29 cellular contexts compared by ENCODE assay signal in the genomic region with DNA sequence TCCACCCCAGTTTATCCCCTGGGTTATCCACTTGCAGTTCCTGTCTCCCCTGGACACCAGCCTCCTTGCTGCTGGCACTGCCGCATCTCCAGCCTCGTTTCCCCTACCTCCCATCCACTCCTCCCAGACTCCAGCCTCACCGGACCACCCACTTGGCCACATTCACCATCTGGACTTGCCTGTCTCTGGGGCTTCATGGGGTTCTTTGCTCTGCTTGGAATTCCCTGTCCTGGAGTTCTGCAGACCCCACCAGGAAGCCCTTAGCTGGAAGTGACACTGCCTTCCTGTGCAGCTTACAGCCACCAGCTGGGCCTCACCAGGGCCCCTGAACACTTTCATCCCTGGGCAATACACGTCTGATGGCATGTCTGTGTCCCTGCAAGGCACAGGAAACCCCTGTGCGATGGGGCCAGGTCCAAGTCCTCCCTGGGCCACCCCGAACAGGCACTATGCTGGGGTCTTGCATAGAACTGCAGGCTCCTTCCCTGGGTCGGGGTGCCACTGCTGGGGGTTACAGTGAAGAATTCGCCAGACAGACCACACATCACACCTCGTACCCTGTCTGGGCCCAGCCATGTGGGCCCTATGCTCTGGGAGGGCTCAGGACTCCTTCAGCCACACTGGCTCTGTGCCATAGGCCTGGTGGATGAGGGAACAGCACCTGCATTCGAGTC. TPM values are rescaled to one million over a fixed set of nuclear protein-coding genes. Genes with fewer than 3 reads are reported as not detected.
A peak's percentile ranks its signal among the peaks of the same experiment; 100 is the strongest.
DNase-seq lines count a peak whose midpoint lies in the region; ATAC-seq and TF ChIP-seq lines count a peak whose summit lies in the region.
"Had no signal": no experiment of that assay in that cellular context is flagged by ENCODE, and none has a peak within 500 bp of the region (broad histone marks: within the 10 kb centered on the region; RNA-seq: fewer than 3 reads in every experiment).

No MANE protein-coding gene starts in this region.

- H3K27ac Mint-ChIP-seq in activated naive CD8-positive, alpha-beta T cell treated with anti-CD3 and anti-CD28 coated beads, Interleukin-2, amount 10 ng/mL, durations not matched to agents 7 days and 5 days, result no peak overlapping the region
- no peak overlapping the region for H3K27ac Mint-ChIP-seq in activated naive CD8-positive, alpha-beta T cell treated with anti-CD3 and anti-CD28 coated beads for 36 hours
- peak overlapping the region; percentile 72 for H3K27ac Mint-ChIP-seq in stimulated activated effector memory CD8-positive, alpha-beta T cell treated with anti-CD3 and anti-CD28 coated beads, Interleukin-12 subunit alpha, Interleukin-12 subunit beta, amount 100 ng/mL, for 72 hours
- no peak overlapping the region for H3K27ac Mint-ChIP-seq in type B pancreatic cell
- H3K27ac Mint-ChIP-seq: activated T-cell treated with anti-CD3 and anti-CD28 coated beads, Interleukin-2, amount 50 U/mL, for 24 hours; CD4-positive, alpha-beta T cell; HFFc6; stimulated activated naive B cell treated with anti-CD40 and anti-IgM and Interleukin-4, amounts not matched to agents 10 μg/mL and 1 μg/mL and 100 μg/mL, for 72 hours had no signal

- H3K36me3 Mint-ChIP-seq in activated naive CD8-positive, alpha-beta T cell treated with anti-CD3 and anti-CD28 coated beads, Interleukin-2, amount 10 ng/mL, durations not matched to agents 7 days and 5 days, result no peaks in the 10 kb centered on the region
- no peaks in the 10 kb centered on the region for H3K36me3 Mint-ChIP-seq in activated naive CD8-positive, alpha-beta T cell treated with anti-CD3 and anti-CD28 coated beads for 36 hours
- no peaks in the 10 kb centered on the region for H3K36me3 Mint-ChIP-seq in stimulated activated effector memory CD8-positive, alpha-beta T cell treated with anti-CD3 and anti-CD28 coated beads, Interleukin-12 subunit alpha, Interleukin-12 subunit beta, amount 100 ng/mL, for 72 hours
- no peaks in the 10 kb centered on the region for H3K36me3 Mint-ChIP-seq in type B pancreatic cell
- H3K36me3 Mint-ChIP-seq: stimulated activated naive B cell treated with anti-CD40 and anti-IgM and Interleukin-4, amounts not matched to agents 10 μg/mL and 1 μg/mL and 100 μg/mL, for 72 hours had no signal

- peaks cover 8% of the 10 kb centered on the region for H3K4me1 Mint-ChIP-seq in activated naive CD8-positive, alpha-beta T cell treated with anti-CD3 and anti-CD28 coated beads, Interleukin-2, amount 10 ng/mL, durations not matched to agents 7 days and 5 days
- H3K4me1 Mint-ChIP-seq in activated naive CD8-positive, alpha-beta T cell treated with anti-CD3 and anti-CD28 coated beads for 36 hours, result peaks cover 12% of the 10 kb centered on the region
- peaks cover 47% of the 10 kb centered on the region for H3K4me1 Mint-ChIP-seq in stimulated activated effector memory CD8-positive, alpha-beta T cell treated with anti-CD3 and anti-CD28 coated beads, Interleukin-12 subunit alpha, Interleukin-12 subunit beta, amount 100 ng/mL, for 72 hours
- peaks cover 12% of the 10 kb centered on the region for H3K4me1 Mint-ChIP-seq in type B pancreatic cell (ENCODE audit: unreplicated experiment)

- ATAC-seq in activated naive CD8-positive, alpha-beta T cell treated with anti-CD3 and anti-CD28 coated beads, Interleukin-2, amount 10 ng/mL, durations not matched to agents 7 days and 5 days (ENCODE audit: low read depth), result no peak
- no peak for ATAC-seq in stimulated activated effector memory CD8-positive, alpha-beta T cell treated with anti-CD3 and anti-CD28 coated beads, Interleukin-12 subunit alpha, Interleukin-12 subunit beta, amount 100 ng/mL, for 72 hours
- no peak for ATAC-seq in HG02973 (IDR thresholded peaks at IDR 0.05; ENCODE audit: unreplicated experiment)
- ATAC-seq: gastroesophageal sphincter; naive thymus-derived CD8-positive, alpha-beta T cell; stimulated activated naive B cell treated with anti-CD40 and anti-IgM and Interleukin-4, amounts not matched to agents 10 μg/mL and 1 μg/mL and 100 μg/mL, for 72 hours had no signal

- no peak overlapping the region for H3K4me3 Mint-ChIP-seq in activated naive CD8-positive, alpha-beta T cell treated with anti-CD3 and anti-CD28 coated beads, Interleukin-2, amount 10 ng/mL, durations not matched to agents 7 days and 5 days
- no peak overlapping the region for H3K4me3 Mint-ChIP-seq in activated naive CD8-positive, alpha-beta T cell treated with anti-CD3 and anti-CD28 coated beads for 36 hours
- H3K4me3 Mint-ChIP-seq in stimulated activated effector memory CD8-positive, alpha-beta T cell treated with anti-CD3 and anti-CD28 coated beads, Interleukin-12 subunit alpha, Interleukin-12 subunit beta, amount 100 ng/mL, for 72 hours, result no peak overlapping the region
- H3K4me3 Mint-ChIP-seq in type B pancreatic cell, result no peak overlapping the region
- H3K4me3 Mint-ChIP-seq: activated T-cell treated with anti-CD3 and anti-CD28 coated beads, Interleukin-2, amount 50 U/mL, for 24 hours; HFFc6; stimulated activated naive B cell treated with anti-CD40 and anti-IgM and Interleukin-4, amounts not matched to agents 10 μg/mL and 1 μg/mL and 100 μg/mL, for 72 hours had no signal

- TF ChIP-seq CTCF in GM20000 (IDR thresholded peaks at IDR 0.05; ENCODE audit: extremely low read depth, missing control alignments), result no peak
- no peak for TF ChIP-seq CTCF in type B pancreatic cell (conservative IDR thresholded peaks at IDR 0.05)

- DNase-seq in activated naive CD8-positive, alpha-beta T cell treated with anti-CD3 and anti-CD28 coated beads, Interleukin-2, amount 10 ng/mL, durations not matched to agents 7 days and 5 days, result peak; percentile 32
- no peak for DNase-seq in activated naive CD8-positive, alpha-beta T cell treated with anti-CD3 and anti-CD28 coated beads for 36 hours
- peak; percentile 29 for DNase-seq in GM20000 (ENCODE audit: low spot score)
- peak; percentile 0 for DNase-seq in iPS-NIHi11 (ENCODE audit: low spot score)
- DNase-seq in stimulated activated effector memory CD8-positive, alpha-beta T cell treated with anti-CD3 and anti-CD28 coated beads, Interleukin-12 subunit alpha, Interleukin-12 subunit beta, amount 100 ng/mL, for 72 hours (ENCODE audit: low spot score in 2 of 2), result no peak
- no peak for DNase-seq in type B pancreatic cell (ENCODE audit: extremely low spot score, unreplicated experiment)
- DNase-seq in dedifferentiated amniotic fluid mesenchymal stem cell (ENCODE audit: extremely low spot score), result no peak
- DNase-seq: activated CD4-positive, alpha-beta T cell treated with anti-CD3 and anti-CD28 coated beads for 4 hours; activated naive CD4-positive, alpha-beta T cell treated with Interleukin-2 at 50 U/mL for 16 hours; activated T-cell treated with anti-CD3 and anti-CD28 coated beads, Interleukin-2, amount 50 U/mL, for 24 hours; amniotic stem cell; brain microvascular endothelial cell; CD4-positive, alpha-beta T cell; GM23248; HFFc6; NCI-H2107; NCI-H446; NCI-H774; stimulated activated naive B cell treated with anti-CD40 and anti-IgM and Interleukin-4, amounts not matched to agents 10 μg/mL and 1 μg/mL and 100 μg/mL, for 72 hours; T-helper 9 cell had no signal

- POLR2A ChIA-PET in activated naive CD8-positive, alpha-beta T cell treated with anti-CD3 and anti-CD28 coated beads, Interleukin-2, amount 10 ng/mL, durations not matched to agents 7 days and 5 days (lab: Charles Lee), result interaction anchor here (0.6 kb wide), 1 partner anchor 22 kb away, joined by 3 read pairs; no protein-coding TSS in a partner anchor

- H3K9me3 Mint-ChIP-seq in activated naive CD8-positive, alpha-beta T cell treated with anti-CD3 and anti-CD28 coated beads, Interleukin-2, amount 10 ng/mL, durations not matched to agents 7 days and 5 days, result no peaks in the 10 kb centered on the region
- H3K9me3 Mint-ChIP-seq in activated naive CD8-positive, alpha-beta T cell treated with anti-CD3 and anti-CD28 coated beads for 36 hours, result no peaks in the 10 kb centered on the region
- no peaks in the 10 kb centered on the region for H3K9me3 Mint-ChIP-seq in stimulated activated effector memory CD8-positive, alpha-beta T cell treated with anti-CD3 and anti-CD28 coated beads, Interleukin-12 subunit alpha, Interleukin-12 subunit beta, amount 100 ng/mL, for 72 hours
- H3K9me3 Mint-ChIP-seq in type B pancreatic cell, result no peaks in the 10 kb centered on the region
- H3K9me3 Mint-ChIP-seq: activated T-cell treated with anti-CD3 and anti-CD28 coated beads, Interleukin-2, amount 50 U/mL, for 24 hours; CD4-positive, alpha-beta T cell; naive thymus-derived CD8-positive, alpha-beta T cell; stimulated activated naive B cell treated with anti-CD40 and anti-IgM and Interleukin-4, amounts not matched to agents 10 μg/mL and 1 μg/mL and 100 μg/mL, for 72 hours had no signal

- H3K27me3 Mint-ChIP-seq in activated naive CD8-positive, alpha-beta T cell treated with anti-CD3 and anti-CD28 coated beads, Interleukin-2, amount 10 ng/mL, durations not matched to agents 7 days and 5 days, result peaks cover 31% of the 10 kb centered on the region
- H3K27me3 Mint-ChIP-seq in activated naive CD8-positive, alpha-beta T cell treated with anti-CD3 and anti-CD28 coated beads for 36 hours, result peaks cover 9% of the 10 kb centered on the region
- H3K27me3 Mint-ChIP-seq in type B pancreatic cell, result peaks cover 79% of the 10 kb centered on the region

RNA-seq across cellular contexts. Expression of a gene that starts 3.0 kb away (rescaled TPM):
- total RNA-seq in activated naive CD8-positive, alpha-beta T cell treated with anti-CD3 and anti-CD28 coated beads, Interleukin-2, amount 10 ng/mL, durations not matched to agents 7 days and 5 days, result 10 to 100 TPM; 11.6 to 13.2 TPM
- total RNA-seq in activated naive CD8-positive, alpha-beta T cell treated with anti-CD3 and anti-CD28 coated beads for 36 hours, result 1 to 10 TPM; 5.2 to 6.0 TPM
- total RNA-seq in type B pancreatic cell (ENCODE audit: low replicate concordance), result 0.45 and 3.4 TPM in 2 replicates
- total RNA-seq: GM23248, HFFc6 had no signal

RNA-seq across cellular contexts. Expression of a gene that starts 55.1 kb away (rescaled TPM):
- 1 to 10 TPM; 6.6 to 7.1 TPM for total RNA-seq in activated naive CD8-positive, alpha-beta T cell treated with anti-CD3 and anti-CD28 coated beads, Interleukin-2, amount 10 ng/mL, durations not matched to agents 7 days and 5 days
- 1 to 10 TPM; 1.1 to 1.7 TPM for total RNA-seq in activated naive CD8-positive, alpha-beta T cell treated with anti-CD3 and anti-CD28 coated beads for 36 hours
- total RNA-seq in type B pancreatic cell (ENCODE audit: low replicate concordance), result not detected in 2 replicates
- total RNA-seq: A673; CD4-positive, alpha-beta T cell; cerebellum; GM23248; HFFc6; liver; mononuclear cell; omental fat pad; Peyer's patch had no signal

Comparison
In these comparisons a context has a peak if more than half of its experiments do, and no peak if none do; other contexts are left out.
1. DNase-seq: peak in activated naive CD8-positive, alpha-beta T cell treated with anti-CD3 and anti-CD28 coated beads, Interleukin-2, amount 10 ng/mL, durations not matched to agents 7 days and 5 days (single experiment), GM20000 (single experiment) and iPS-NIHi11 (single experiment); none in activated naive CD8-positive, alpha-beta T cell treated with anti-CD3 and anti-CD28 coated beads for 36 hours (single experiment), stimulated activated effector memory CD8-positive, alpha-beta T cell treated with anti-CD3 and anti-CD28 coated beads, Interleukin-12 subunit alpha, Interleukin-12 subunit beta, amount 100 ng/mL, for 72 hours (0 of 2), type B pancreatic cell (single experiment) and dedifferentiated amniotic fluid mesenchymal stem cell (single experiment).